Comparison of ENCODE assay signal across 8 cellular contexts in the genomic region with DNA sequence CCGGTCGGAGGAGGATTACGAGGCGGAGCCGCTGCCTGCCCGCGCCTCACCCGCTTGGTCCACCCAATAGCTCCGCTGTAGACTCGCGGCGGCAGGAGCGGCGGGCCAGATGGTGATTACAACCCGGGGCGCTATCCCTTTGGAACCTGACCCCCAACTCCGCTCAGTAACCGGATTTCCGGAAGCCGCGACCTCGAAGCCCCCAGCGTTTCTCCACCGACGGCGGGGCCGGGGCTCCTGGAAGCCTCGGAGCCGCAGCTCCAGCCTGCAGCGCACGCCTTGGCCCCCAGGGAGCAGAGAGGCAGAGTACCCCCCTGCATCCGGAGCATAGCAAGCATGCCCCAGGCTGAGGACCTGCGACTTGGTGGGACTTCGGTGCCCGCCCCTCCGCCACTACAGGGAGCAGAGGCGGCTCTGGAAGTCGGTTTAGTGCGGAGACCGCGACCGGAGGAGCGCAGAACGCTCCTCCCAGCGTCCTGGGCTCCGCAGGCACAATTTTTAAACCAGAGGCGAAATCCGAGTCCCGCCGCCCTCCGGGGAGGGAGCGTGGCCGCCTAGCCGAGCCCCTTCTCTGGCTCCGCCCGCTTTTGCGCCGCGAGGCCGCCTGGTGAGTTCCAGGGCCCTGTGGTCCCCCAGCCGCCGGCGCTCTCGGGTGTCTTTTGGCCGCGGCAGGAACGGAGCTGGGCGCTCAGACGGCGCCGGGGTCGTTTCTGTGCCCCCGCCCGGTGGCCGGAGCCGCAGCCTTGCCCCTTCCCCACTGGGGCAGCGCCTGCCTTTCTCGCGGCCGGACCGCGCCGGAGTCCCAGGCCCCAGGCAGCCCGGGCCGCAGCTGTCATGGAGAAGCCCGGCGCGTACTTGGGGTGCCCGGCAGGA. TPM values are rescaled to one million over a fixed set of nuclear protein-coding genes. Genes with fewer than 3 reads are reported as not detected.
DNase-seq lines count a peak whose midpoint lies in the region; ATAC-seq and TF ChIP-seq lines count a peak whose summit lies in the region.

No MANE protein-coding gene starts in this region.

- POLR2A ChIA-PET in RWPE1 (lab: Yijun Ruan, JAX; ENCODE audit: low non-redundant PET) = interaction anchor here (0.9 to 2.9 kb wide), 2 partner anchors 28 to 113 kb away, joined by 3 to 14 read pairs; partner anchors contain the start of gene BMS1

- H3K27me3 ChIP-seq in GM06990 (replicated peaks; ENCODE audit: control insufficient read depth, insufficient read depth, low read length) = no peaks in the 10 kb centered on the region; the same call in 1 of the 2 replicates

- H3K36me3 ChIP-seq in GM06990 (ENCODE audit: control insufficient read depth, insufficient read depth, low read length) = no peaks in the 10 kb centered on the region

- no peaks in the 10 kb centered on the region for H3K9me3 Mint-ChIP-seq in brain

- peak overlapping the region; percentile 85 to 89 (median 87) for H3K4me3 Mint-ChIP-seq in brain

- H3K27me3 Mint-ChIP-seq in brain = peaks cover 86% of the 10 kb centered on the region

- no peak for ATAC-seq in GM21526 (IDR thresholded peaks at IDR 0.05; ENCODE audit: low FRiP score, unreplicated experiment)

- DNase-seq in GM06990 (ENCODE audit: extremely low read depth, insufficient read length) (peak; percentile 41), RWPE1 (ENCODE audit: low spot score) (peak; percentile 30), iris pigment epithelial cell (ENCODE audit: low read depth) (peak; percentile 25), foreskin melanocyte (no peak), NCI-H128 (lab: John Stamatoyannopoulos, UW; ENCODE audit: unreplicated experiment) (no peak)
- DNase-seq in stimulated activated CD4-positive, alpha-beta T cell treated with anti-CD3 and anti-CD28 coated beads, Interleukin-2, amount 100 ng/mL, for 48 hours = peak; percentile 6 to 7

- no peak overlapping the region for H3K27ac ChIP-seq in RWPE1

- peak overlapping the region; percentile 40 for H3K4me3 ChIP-seq in GM06990 (replicated peaks; ENCODE audit: low read depth, low read length)

- no peaks in the 10 kb centered on the region for H3K4me1 Mint-ChIP-seq in brain

- TF ChIP-seq CTCF in GM06990 (IDR thresholded peaks at IDR 0.05; ENCODE audit: insufficient read depth, low read length, poor library complexity, severe bottlenecking) (no peak), RWPE1 (conservative IDR thresholded peaks at IDR 0.05; ENCODE audit: low read depth) (no peak), brain (conservative IDR thresholded peaks at IDR 0.05) (no peak)

- no peak overlapping the region for H3K27ac Mint-ChIP-seq in brain

- no peaks in the 10 kb centered on the region for H3K36me3 Mint-ChIP-seq in brain

- CTCF ChIA-PET in RWPE1 (lab: Yijun Ruan, JAX) = interaction anchor here (0.6 to 1.8 kb wide), 10 partner anchors 8 to 1855 kb away, joined by 3 to 7 read pairs (median 4); no protein-coding TSS in a partner anchor

RNA-seq across cellular contexts. Expression of gene BMS1, which starts 28.2 kb away (rescaled TPM):
- polyA plus RNA-seq in brain (ENCODE audit: insufficient read depth, low read depth, low replicate concordance) = 12.7 TPM

Comparison
In these comparisons a context has a peak if more than half of its experiments do, and no peak if none do; other contexts are left out.
1. DNase-seq: peak in GM06990 (single experiment), RWPE1 (single experiment), iris pigment epithelial cell (single experiment) and stimulated activated CD4-positive, alpha-beta T cell treated with anti-CD3 and anti-CD28 coated beads, Interleukin-2, amount 100 ng/mL, for 48 hours (2 of 2); none in foreskin melanocyte (single experiment) and NCI-H128 (single experiment).